Comparison of ENCODE assay signal across 8 cellular contexts in genomic region chr17:56908061-56908542, GRCh38. TPM values are rescaled to one million over a fixed set of nuclear protein-coding genes. Genes with fewer than 3 reads are reported as not detected.
DNase-seq lines count a peak whose midpoint lies in the region; ATAC-seq and TF ChIP-seq lines count a peak whose summit lies in the region.

No MANE protein-coding gene starts in this region.

- H3K4me3 ChIP-seq in MM.1S (ENCODE audit: low read length) (no peak overlapping the region), spleen (peak overlapping the region in 2 of 8 donors; percentile 2 to 48)

- no peaks in the 10 kb centered on the region for H3K27me3 ChIP-seq in MM.1S (replicated peaks; ENCODE audit: insufficient read depth, low read length)
- H3K27me3 ChIP-seq in spleen (replicated peaks in 1 of 7), result no peaks in the 10 kb centered on the region

- DNase-seq in MM.1S (peak; percentile 65), spleen (peak; percentile 96), NCI-H510A (lab: John Stamatoyannopoulos, UW) (no peak), middle frontal gyrus (ENCODE audit: extremely low spot score, low spot score) (no peak), progenitor cell of endocrine pancreas (ENCODE audit: low spot score, unreplicated experiment) (no peak)
- peak; percentile 32 for DNase-seq in activated naive CD8-positive, alpha-beta T cell treated with anti-CD3 and anti-CD28 coated beads, Interleukin-2, amount 50 U/mL, for 24 hours

- no peak for TF ChIP-seq CTCF in MM.1S (IDR thresholded peaks at IDR 0.05; ENCODE audit: low read length)
- TF ChIP-seq CTCF in spleen (IDR thresholded peaks at IDR 0.05 in 8 of 11, conservative IDR thresholded peaks at IDR 0.05 in 3 of 11), result no peak
- TF ChIP-seq CTCF in progenitor cell of endocrine pancreas (IDR thresholded peaks at IDR 0.05; ENCODE audit: unreplicated experiment), result no peak

- H3K9me3 ChIP-seq in MM.1S (replicated peaks; ENCODE audit: insufficient read depth, low read length) (no peaks in the 10 kb centered on the region), spleen (no peaks in the 10 kb centered on the region)

- H3K36me3 Mint-ChIP-seq in activated naive CD8-positive, alpha-beta T cell treated with anti-CD3 and anti-CD28 coated beads, Interleukin-2, amount 50 U/mL, for 24 hours (ENCODE audit: low read depth), result peaks cover 61% of the 10 kb centered on the region
- H3K36me3 Mint-ChIP-seq in progenitor cell of endocrine pancreas (ENCODE audit: insufficient read depth), result peaks cover 20% of the 10 kb centered on the region

- TF ChIP-seq POLR2A in spleen (IDR thresholded peaks at IDR 0.05), result no peak

- H3K9me2 ChIP-seq in MM.1S (replicated peaks; ENCODE audit: insufficient read depth, low read length), result no peaks in the 10 kb centered on the region

- intact Hi-C loops in spleen (cut with DNase I; ENCODE audit: low total_unique reads), result no loop called here

- peak overlapping the region; percentile 45 for H3K4me2 ChIP-seq in MM.1S (ENCODE audit: low read depth, low read length)

- H3K27me3 Mint-ChIP-seq in activated naive CD8-positive, alpha-beta T cell treated with anti-CD3 and anti-CD28 coated beads, Interleukin-2, amount 50 U/mL, for 24 hours, result no peaks in the 10 kb centered on the region
- no peaks in the 10 kb centered on the region for H3K27me3 Mint-ChIP-seq in progenitor cell of endocrine pancreas

- H3K36me3 ChIP-seq in MM.1S (replicated peaks; ENCODE audit: insufficient read depth, low read length) (peaks cover 33% of the 10 kb centered on the region), spleen (peaks cover 7 to 81% (median 46%) of the 10 kb centered on the region in 6 donors)

- H3K4me1 ChIP-seq in MM.1S (ENCODE audit: low read length), result peaks cover 31% of the 10 kb centered on the region
- H3K4me1 ChIP-seq in spleen, result peaks cover 49 to 100% (median 74%) of the 10 kb centered on the region in 6 donors

- peaks cover 48% of the 10 kb centered on the region for H3K4me1 Mint-ChIP-seq in activated naive CD8-positive, alpha-beta T cell treated with anti-CD3 and anti-CD28 coated beads, Interleukin-2, amount 50 U/mL, for 24 hours
- H3K4me1 Mint-ChIP-seq in progenitor cell of endocrine pancreas (ENCODE audit: low read depth), result peaks cover 1% of the 10 kb centered on the region

- H4K20me1 ChIP-seq in MM.1S (ENCODE audit: insufficient read depth, low read length), result peaks cover 25% of the 10 kb centered on the region

- peaks cover 39% of the 10 kb centered on the region for H3F3A ChIP-seq in MM.1S (ENCODE audit: insufficient read depth, low read length)

- H3K4me3 Mint-ChIP-seq in activated naive CD8-positive, alpha-beta T cell treated with anti-CD3 and anti-CD28 coated beads, Interleukin-2, amount 50 U/mL, for 24 hours, result no peak overlapping the region
- H3K4me3 Mint-ChIP-seq in progenitor cell of endocrine pancreas (ENCODE audit: low read depth), result no peak overlapping the region

- ATAC-seq in GM18519 (IDR thresholded peaks at IDR 0.05; ENCODE audit: low FRiP score, unreplicated experiment) (peak; percentile 86), GM21825 (IDR thresholded peaks at IDR 0.05; ENCODE audit: unreplicated experiment) (peak; percentile 85)
- peak; percentile 50 for ATAC-seq in activated naive CD8-positive, alpha-beta T cell treated with anti-CD3 and anti-CD28 coated beads, Interleukin-2, amount 50 U/mL, for 24 hours

- peaks cover 99% of the 10 kb centered on the region for H3K79me2 ChIP-seq in MM.1S (ENCODE audit: low read length)

- H2AFZ ChIP-seq in MM.1S (ENCODE audit: low read length), result no peak overlapping the region

- peak overlapping the region; percentile 74; the same call in 1 of the 2 replicates for H3K27ac ChIP-seq in MM.1S (ENCODE audit: low read length)
- H3K27ac ChIP-seq in spleen, result peak overlapping the region; percentile 2 to 98 (median 95)

- 16 to 27% (median 22%) methylated on average over 7 to 8 of the region's 8 CpGs for WGBS in spleen, 5 donors

- H3K27ac Mint-ChIP-seq in activated naive CD8-positive, alpha-beta T cell treated with anti-CD3 and anti-CD28 coated beads, Interleukin-2, amount 50 U/mL, for 24 hours, result peak overlapping the region; percentile 75
- H3K27ac Mint-ChIP-seq in progenitor cell of endocrine pancreas, result no peak overlapping the region

- no peaks in the 10 kb centered on the region for H3K9me3 Mint-ChIP-seq in activated naive CD8-positive, alpha-beta T cell treated with anti-CD3 and anti-CD28 coated beads, Interleukin-2, amount 50 U/mL, for 24 hours
- no peaks in the 10 kb centered on the region for H3K9me3 Mint-ChIP-seq in progenitor cell of endocrine pancreas (ENCODE audit: low read depth)

- peak overlapping the region; percentile 24; the same call in 1 of the 2 replicates for H3K9ac ChIP-seq in MM.1S (ENCODE audit: low read length)

RNA-seq across cellular contexts. Expression of gene TRIM25, which starts 5.7 kb away (rescaled TPM):
- total RNA-seq in spleen, result 100 to 1,000 TPM in 6 of 7 donors, 10 to 100 TPM in 1; 99.8 to 168 (median 139) TPM
- polyA plus RNA-seq in spleen, result 10 to 100 TPM; 13.8 to 34.1 (median 15.0) TPM
- total RNA-seq in progenitor cell of endocrine pancreas, result 29.9 and 37.6 TPM in 2 replicates

RNA-seq across cellular contexts. Expression of gene COIL, which starts 52.7 kb away (rescaled TPM):
- total RNA-seq in spleen (10 to 100 TPM; 11.9 to 22.7 (median 15.2) TPM), progenitor cell of endocrine pancreas (26.7 and 29.8 TPM in 2 replicates)
- polyA plus RNA-seq in spleen, result 10 to 100 TPM; 10.0 to 12.6 (median 10.8) TPM

Comparison
In these comparisons a context has a peak if more than half of its experiments do, and no peak if none do; other contexts are left out.
1. DNase-seq: peak in MM.1S (single experiment), activated naive CD8-positive, alpha-beta T cell treated with anti-CD3 and anti-CD28 coated beads, Interleukin-2, amount 50 U/mL, for 24 hours (single experiment) and spleen (single experiment); none in NCI-H510A (single experiment), middle frontal gyrus (single experiment) and progenitor cell of endocrine pancreas (single experiment).
2. Peak in every context shown above with its lines, with median percentiles within 50 percentile points of each other: ATAC-seq.